ENCODE assay signal across 9 cellular contexts in the genomic region with DNA sequence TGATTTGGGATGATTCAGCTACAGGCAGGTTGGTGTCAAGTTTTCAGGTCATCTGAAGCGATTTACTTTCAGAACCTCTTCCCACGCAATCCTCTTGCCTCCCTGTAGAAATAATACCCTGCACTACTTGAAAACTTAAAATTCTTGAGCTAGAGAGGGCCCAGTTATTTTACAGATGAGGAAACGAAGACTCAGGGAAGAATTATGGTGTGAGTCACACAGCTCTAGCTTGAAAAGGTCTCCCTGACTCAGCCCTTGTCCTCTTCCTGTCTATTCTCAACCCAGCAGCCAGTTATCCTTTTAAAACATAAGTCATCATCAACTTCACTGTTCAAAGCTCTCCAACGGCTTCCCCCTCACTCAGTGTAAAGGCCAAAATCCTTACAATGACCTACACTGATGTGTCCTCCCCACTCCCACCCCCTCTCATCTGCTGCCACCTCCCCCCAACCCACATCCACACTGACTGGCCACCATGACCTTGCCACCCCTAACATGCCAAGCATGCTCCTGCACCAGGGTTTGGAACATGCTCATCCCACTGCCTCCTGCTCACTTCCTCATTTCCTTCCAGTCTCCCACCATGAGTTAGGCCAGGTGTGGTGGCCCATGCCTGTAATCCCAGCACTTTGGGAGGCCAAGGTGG. TPM values are rescaled to one million over a fixed set of nuclear protein-coding genes. Genes with fewer than 3 reads are reported as not detected.
DNase-seq lines count a peak whose midpoint lies in the region; ATAC-seq and TF ChIP-seq lines count a peak whose summit lies in the region.
"Had no signal": no experiment of that assay in that cellular context is flagged by ENCODE, and none has a peak within 500 bp of the region (broad histone marks: within the 10 kb centered on the region; RNA-seq: fewer than 3 reads in every experiment).

No MANE protein-coding gene starts in this region.

- H3K27me3 Mint-ChIP-seq in activated naive CD4-positive, alpha-beta T cell treated with anti-CD3 and anti-CD28 coated beads, Interleukin-2, amount 50 U/mL, for 24 hours = no peaks in the 10 kb centered on the region
- no peaks in the 10 kb centered on the region for H3K27me3 Mint-ChIP-seq in CD8-positive, alpha-beta T cell (ENCODE audit: low read depth)

- H3K4me1 Mint-ChIP-seq in activated naive CD4-positive, alpha-beta T cell treated with anti-CD3 and anti-CD28 coated beads, Interleukin-2, amount 50 U/mL, for 24 hours = peaks cover 53% of the 10 kb centered on the region
- peaks cover 47% of the 10 kb centered on the region for H3K4me1 Mint-ChIP-seq in CD8-positive, alpha-beta T cell (ENCODE audit: low read depth)

- H3K27ac Mint-ChIP-seq in activated naive CD4-positive, alpha-beta T cell treated with anti-CD3 and anti-CD28 coated beads, Interleukin-2, amount 50 U/mL, for 24 hours = peak overlapping the region; percentile 20
- H3K27ac Mint-ChIP-seq in CD8-positive, alpha-beta T cell = no peak overlapping the region

- H3K4me3 ChIP-seq in RWPE2 (ENCODE audit: severe bottlenecking) = peak overlapping the region; percentile 5
- H3K4me3 ChIP-seq in fibroblast of mammary gland (ENCODE audit: control insufficient read depth, low read depth, low read length) = no peak overlapping the region
- H3K4me3 ChIP-seq in skeletal muscle tissue (ENCODE audit: low read length in 3 of 3) = peak overlapping the region in 1 of 3 donors; percentile 9
- no peak overlapping the region for H3K4me3 ChIP-seq in CD8-positive, alpha-beta T cell (ENCODE audit: low read depth, low read length)
- H3K4me3 ChIP-seq: body of pancreas had no signal

- peaks cover 9% of the 10 kb centered on the region for H3K36me3 ChIP-seq in RWPE2 (ENCODE audit: low read depth)
- H3K36me3 ChIP-seq in skeletal muscle tissue (ENCODE audit: control insufficient read depth in 3 of 3, insufficient read depth in 3 of 3, low read length in 3 of 3) = no peaks in the 10 kb centered on the region
- no peaks in the 10 kb centered on the region for H3K36me3 ChIP-seq in CD8-positive, alpha-beta T cell (ENCODE audit: insufficient read depth, low read length)

- ATAC-seq in RWPE2 (ENCODE audit: low read depth) = peak; percentile 83
- no peak for ATAC-seq in CD8-positive, alpha-beta T cell
- ATAC-seq: body of pancreas had no signal

- H3K4me1 ChIP-seq in RWPE2 (ENCODE audit: insufficient read depth, poor library complexity, severe bottlenecking) = peaks cover 44% of the 10 kb centered on the region
- peaks cover 30 to 48% (median 40%) of the 10 kb centered on the region in 3 donors for H3K4me1 ChIP-seq in skeletal muscle tissue (ENCODE audit: control insufficient read depth in 3 of 3, insufficient read depth in 3 of 3, low read length in 3 of 3)
- peaks cover 17% of the 10 kb centered on the region for H3K4me1 ChIP-seq in CD8-positive, alpha-beta T cell (ENCODE audit: insufficient read depth, low read length)

- H3K4me3 Mint-ChIP-seq in activated naive CD4-positive, alpha-beta T cell treated with anti-CD3 and anti-CD28 coated beads, Interleukin-2, amount 50 U/mL, for 24 hours = peak overlapping the region; percentile 13
- no peak overlapping the region for H3K4me3 Mint-ChIP-seq in CD8-positive, alpha-beta T cell

- H3K27ac ChIP-seq in RWPE2 (ENCODE audit: poor library complexity, severe bottlenecking) = peak overlapping the region; percentile 99
- peak overlapping the region; percentile 44 for H3K27ac ChIP-seq in skeletal muscle tissue (ENCODE audit: low read depth, low read length)
- no peak overlapping the region for H3K27ac ChIP-seq in CD8-positive, alpha-beta T cell (ENCODE audit: low read depth, low read length)

- H3K9ac ChIP-seq in skeletal muscle tissue (ENCODE audit: low read depth in 1 of 3, low read length in 3 of 3) = no peak overlapping the region

- no peaks in the 10 kb centered on the region for H3K9me3 Mint-ChIP-seq in activated naive CD4-positive, alpha-beta T cell treated with anti-CD3 and anti-CD28 coated beads, Interleukin-2, amount 50 U/mL, for 24 hours
- H3K9me3 Mint-ChIP-seq in CD8-positive, alpha-beta T cell = no peaks in the 10 kb centered on the region

- H3K27me3 ChIP-seq in RWPE2 (ENCODE audit: insufficient read depth, poor library complexity, severe bottlenecking) (no peaks in the 10 kb centered on the region), skeletal muscle tissue (ENCODE audit: control insufficient read depth in 3 of 3, insufficient read depth in 3 of 3, low read length in 3 of 3) (no peaks in the 10 kb centered on the region)
- no peaks in the 10 kb centered on the region for H3K27me3 ChIP-seq in CD8-positive, alpha-beta T cell (ENCODE audit: insufficient read depth, low read length)
- H3K27me3 ChIP-seq: body of pancreas had no signal

- H3K9me3 ChIP-seq in RWPE2 (ENCODE audit: severe bottlenecking) (no peaks in the 10 kb centered on the region), skeletal muscle tissue (ENCODE audit: control insufficient read depth in 3 of 3, low read length in 3 of 3) (no peaks in the 10 kb centered on the region)
- H3K9me3 ChIP-seq in CD8-positive, alpha-beta T cell (ENCODE audit: low read length) = no peaks in the 10 kb centered on the region
- H3K9me3 ChIP-seq: body of pancreas had no signal

- no peaks in the 10 kb centered on the region for H3K36me3 Mint-ChIP-seq in activated naive CD4-positive, alpha-beta T cell treated with anti-CD3 and anti-CD28 coated beads, Interleukin-2, amount 50 U/mL, for 24 hours
- H3K36me3 Mint-ChIP-seq in CD8-positive, alpha-beta T cell = peaks cover 2% of the 10 kb centered on the region

- POLR2A ChIA-PET in CD8-positive, alpha-beta T cell (lab: Charles Lee) = no interaction called here

- intact Hi-C loops in CD8-positive, alpha-beta T cell (cut with DNase I, micrococcal nuclease) = loop anchor here (5.0 to 10.0 kb wide), 5 partner anchors 178 to 1559 kb away; partner anchors contain the start of genes ERLIN1 (in 2 of the 2), HIF1AN (in 1 of the 2), HPS1 (in 1 of the 2) and SLC25A28 (in 1 of the 2)

- TF ChIP-seq CTCF in RWPE2 (IDR thresholded peaks at IDR 0.05; ENCODE audit: poor library complexity, severe bottlenecking) (no peak), fibroblast of mammary gland (conservative IDR thresholded peaks at IDR 0.05; ENCODE audit: control insufficient read depth, insufficient read depth, low read depth, low read length) (no peak)
- no peak for TF ChIP-seq CTCF in CD8-positive, alpha-beta T cell (IDR thresholded peaks at IDR 0.05)

- no peak for DNase-seq in activated naive CD4-positive, alpha-beta T cell (lab: John Stamatoyannopoulos, UW)
- no peak for DNase-seq in RWPE2 (ENCODE audit: low spot score)
- peak; percentile 98 for DNase-seq in fibroblast of mammary gland (ENCODE audit: low read depth)
- no peak for DNase-seq in occipital lobe (lab: John Stamatoyannopoulos, UW)
- no peak for DNase-seq in CD8-positive, alpha-beta T cell
- no peak for DNase-seq in NCI-H2171 treated with DMSO at 0.1 percent for 48 hours (lab: John Stamatoyannopoulos, UW)

- CTCF ChIA-PET in CD8-positive, alpha-beta T cell (lab: Charles Lee) = interaction anchor here (1.2 to 10.0 kb wide), 3 partner anchors 10 to 159 kb away, joined by 3 to 124 read pairs (median 6); no protein-coding TSS in a partner anchor

RNA-seq across cellular contexts. Expression of gene DNMBP, which starts 3.4 kb away (rescaled TPM):
- total RNA-seq in skeletal muscle tissue = 15.1 TPM
- total RNA-seq in occipital lobe = 2.7 TPM
- total RNA-seq in CD8-positive, alpha-beta T cell = 1 to 10 TPM; 4.0 to 4.1 TPM
